8 cellular contexts compared by ENCODE assay signal in genomic region chr4:81153714-81154323, GRCh38.
A peak's percentile ranks its signal among the peaks of the same experiment; 100 is the strongest.
DNase-seq lines count a peak whose midpoint lies in the region; FAIRE-seq and TF ChIP-seq lines count a peak whose summit lies in the region.
"Not testable (repeated sequence)": the region's sequence is repeated elsewhere in the genome, so short reads cannot be mapped to it uniquely, and the experiment has no call there.

No MANE protein-coding gene starts in this region.

- H3K9me3 Mint-ChIP-seq in activated naive CD4-positive, alpha-beta T cell treated with anti-CD3 and anti-CD28 coated beads for 36 hours; endothelial cell (ENCODE audit: unreplicated experiment): not testable (repeated sequence)

- peak overlapping the region; percentile 69 for H3K4me3 Mint-ChIP-seq in activated naive CD4-positive, alpha-beta T cell treated with anti-CD3 and anti-CD28 coated beads for 36 hours
- peak overlapping the region; percentile 83 for H3K4me3 Mint-ChIP-seq in endothelial cell (ENCODE audit: unreplicated experiment)

- not testable (repeated sequence) for H3K4me1 ChIP-seq in kidney (ENCODE audit: control insufficient read depth in 1 of 2, insufficient read depth in 1 of 2, low read depth in 1 of 2, low read length in 2 of 2); rectal smooth muscle tissue (ENCODE audit: control insufficient read depth, insufficient read depth, low read length); uterus

- H3K27me3 ChIP-seq in rectal smooth muscle tissue (ENCODE audit: control insufficient read depth, insufficient read depth, low read length); uterus: not testable (repeated sequence)

- H3K36me3 Mint-ChIP-seq in activated naive CD4-positive, alpha-beta T cell treated with anti-CD3 and anti-CD28 coated beads for 36 hours (ENCODE audit: low read depth); endothelial cell (ENCODE audit: low read depth, unreplicated experiment): not testable (repeated sequence)

- intact Hi-C loops in activated naive CD4-positive, alpha-beta T cell treated with anti-CD3 and anti-CD28 coated beads for 36 hours (cut with micrococcal nuclease); kidney (cut with DNase I); uterus (cut with DNase I; ENCODE audit: low total_unique reads): not testable (repeated sequence)

- peak overlapping the region; percentile 71; the same call in 1 of the 2 replicates for H3K4me3 ChIP-seq in GM08714 (ENCODE audit: low read length)
- H3K4me3 ChIP-seq in kidney (ENCODE audit: low read length in 2 of 2), result peak overlapping the region; percentile 21 to 34
- peak overlapping the region; percentile 29 for H3K4me3 ChIP-seq in rectal smooth muscle tissue (ENCODE audit: low read length)
- peak overlapping the region; percentile 17 to 26 for H3K4me3 ChIP-seq in uterus

- not testable (repeated sequence) for H3K36me3 ChIP-seq in kidney (ENCODE audit: control insufficient read depth in 1 of 2, insufficient read depth in 2 of 2, low read length in 2 of 2); rectal smooth muscle tissue (ENCODE audit: control insufficient read depth, insufficient read depth, low read length); uterus

- H3K4me1 Mint-ChIP-seq in activated naive CD4-positive, alpha-beta T cell treated with anti-CD3 and anti-CD28 coated beads for 36 hours (ENCODE audit: low read depth); endothelial cell (ENCODE audit: unreplicated experiment): not testable (repeated sequence)

- H3K9ac ChIP-seq in kidney (ENCODE audit: low read length in 2 of 2); rectal smooth muscle tissue (ENCODE audit: low read length): not testable (repeated sequence)

- TF ChIP-seq POLR2A in uterus (IDR thresholded peaks at IDR 0.05), result not testable (repeated sequence)

- TF ChIP-seq CTCF in endothelial cell (IDR thresholded peaks at IDR 0.05; ENCODE audit: unreplicated experiment); kidney (IDR thresholded peaks at IDR 0.05; ENCODE audit: borderline replicate concordance, extremely low read depth, insufficient read depth); uterus (IDR thresholded peaks at IDR 0.05): not testable (repeated sequence)

- H3K9me3 ChIP-seq in kidney (ENCODE audit: control insufficient read depth in 1 of 2, low read length in 2 of 2); uterus: not testable (repeated sequence)

- DNase-seq in NCI-H2171 (lab: John Stamatoyannopoulos, UW) (peak; percentile 21), T-helper 2 cell (peak in 3 of 5 experiments; percentile 6 to 38 (median 7)), kidney (peak; percentile 49)
- DNase-seq in activated naive CD4-positive, alpha-beta T cell treated with anti-CD3 and anti-CD28 coated beads for 36 hours, result peak; percentile 6
- DNase-seq in endothelial cell (ENCODE audit: low spot score); uterus: not testable (repeated sequence)

- not testable (repeated sequence) for H3K27me3 Mint-ChIP-seq in activated naive CD4-positive, alpha-beta T cell treated with anti-CD3 and anti-CD28 coated beads for 36 hours (ENCODE audit: low read depth); endothelial cell (ENCODE audit: unreplicated experiment)

- not testable (repeated sequence) for H3K27ac ChIP-seq in kidney (ENCODE audit: low read depth in 2 of 2, low read length in 2 of 2); rectal smooth muscle tissue (ENCODE audit: low read depth, low read length)
- H3K27ac ChIP-seq in uterus, result peak overlapping the region in 1 of 2 donors; percentile 39

- CTCF ChIA-PET in activated naive CD4-positive, alpha-beta T cell treated with anti-CD3 and anti-CD28 coated beads for 36 hours (lab: Charles Lee), result not testable (repeated sequence)

- not testable (repeated sequence) for H3K27ac Mint-ChIP-seq in activated naive CD4-positive, alpha-beta T cell treated with anti-CD3 and anti-CD28 coated beads for 36 hours
- peak overlapping the region; percentile 79 for H3K27ac Mint-ChIP-seq in endothelial cell (ENCODE audit: unreplicated experiment)

- FAIRE-seq in kidney (lab: Jason Lieb, UNC), result not testable (repeated sequence)
